ENCODE assay signal across 25 cellular contexts in genomic region chr7:158763454-158764033, GRCh38. TPM values are rescaled to one million over a fixed set of nuclear protein-coding genes. Genes with fewer than 3 reads are reported as not detected.
A peak's percentile ranks its signal among the peaks of the same experiment; 100 is the strongest.
DNase-seq lines count a peak whose midpoint lies in the region; ATAC-seq and TF ChIP-seq lines count a peak whose summit lies in the region.
"Had no signal": no experiment of that assay in that cellular context is flagged by ENCODE, and none has a peak within 500 bp of the region (broad histone marks: within the 10 kb centered on the region; RNA-seq: fewer than 3 reads in every experiment).

No MANE protein-coding gene starts in this region.

- TF ChIP-seq POLR2A in heart left ventricle (IDR thresholded peaks at IDR 0.05): no peak

- H3K36me3 ChIP-seq in heart left ventricle: peaks cover 0 to 99% (median 89%) of the 10 kb centered on the region in 9 donors

- H3K4me1 Mint-ChIP-seq in activated T-helper 2 cell treated with anti-CD3 and anti-CD28 coated beads, Interferon-gamma antibody, Interleukin-2, Interleukin-4, amounts not matched to agents 10 μg/mL and 5 μg/mL and 100 μg/mL, durations not matched to agents 14 hours and 24 hours and 36 hours (ENCODE audit: low read depth): peaks cover 17% of the 10 kb centered on the region
- H3K4me1 Mint-ChIP-seq: B cell, GM23338 had no signal

- WGBS in heart left ventricle, 4 donors: 51 to 72% (median 71%) methylated on average over 13 to 14 of the region's 14 CpGs

- no peaks in the 10 kb centered on the region for H3K27me3 Mint-ChIP-seq in activated T-helper 2 cell treated with anti-CD3 and anti-CD28 coated beads, Interferon-gamma antibody, Interleukin-2, Interleukin-4, amounts not matched to agents 10 μg/mL and 5 μg/mL and 100 μg/mL, durations not matched to agents 14 hours and 24 hours and 36 hours (ENCODE audit: low read depth)
- H3K27me3 Mint-ChIP-seq: B cell had no signal

- ATAC-seq in Right ventricle myocardium inferior: peak; percentile 81
- ATAC-seq in heart left ventricle: peak; percentile 11 to 82 (median 74)
- peak; percentile 91 for ATAC-seq in left colon
- ATAC-seq in GM21390 (IDR thresholded peaks at IDR 0.05; ENCODE audit: unreplicated experiment): no peak
- ATAC-seq: A549, GM12878, GM23338 had no signal

- CTCF ChIA-PET in GM10248 (lab: Yijun Ruan, JAX): interaction anchor here (1.2 kb wide), 2 partner anchors 10 kb away, joined by 4 to 5 read pairs; no protein-coding TSS in a partner anchor

- POLR2A ChIA-PET in GM10248 (lab: Yijun Ruan, JAX): no interaction called here

- H3K4me1 ChIP-seq in heart left ventricle: no peaks in the 10 kb centered on the region
- H3K4me1 ChIP-seq: A549, HAP-1 had no signal

- DNase-seq in Right ventricle myocardium inferior (ENCODE audit: missing footprints) (no peak), cardiac septum (ENCODE audit: low spot score) (no peak), heart left ventricle (peak in 1 of 5 donors; percentile 34), left colon (peak; percentile 35 to 55), NCI-H1092 treated with DMSO at 0.1 percent for 48 hours (lab: John Stamatoyannopoulos, UW) (no peak), GM10248 (ENCODE audit: extremely low spot score) (no peak)
- DNase-seq in activated T-helper 2 cell treated with anti-CD3 and anti-CD28 coated beads, Interferon-gamma antibody, Interleukin-2, Interleukin-4, amounts not matched to agents 10 μg/mL and 5 μg/mL and 100 μg/mL, durations not matched to agents 14 hours and 24 hours and 36 hours (ENCODE audit: low spot score): no peak
- DNase-seq: DMS 273 treated with DMSO at 0.1 percent for 48 hours; DMS79 treated with DMSO at 0.1 percent for 48 hours; NCI-H1105 treated with DMSO at 0.1 percent for 48 hours; NCI-H2029 treated with DMSO at 0.1 percent for 48 hours; NCI-H2171; NCI-H345; NCI-H524; NCI-H774; NK-92 treated with Interleukin-12 subunit alpha and Interleukin-12 subunit beta, amount 100 ng/mL, for 24 hours had no signal

- no peaks in the 10 kb centered on the region for H3K9me3 Mint-ChIP-seq in activated T-helper 2 cell treated with anti-CD3 and anti-CD28 coated beads, Interferon-gamma antibody, Interleukin-2, Interleukin-4, amounts not matched to agents 10 μg/mL and 5 μg/mL and 100 μg/mL, durations not matched to agents 14 hours and 24 hours and 36 hours
- H3K9me3 Mint-ChIP-seq: CD14-positive monocyte, GM23338 had no signal

- no peaks in the 10 kb centered on the region for H3K27me3 ChIP-seq in heart left ventricle

- no peak overlapping the region for H3K4me3 ChIP-seq in heart left ventricle
- H3K4me3 ChIP-seq: A549, GM12878, GM23338, HAP-1 had no signal

- TF ChIP-seq CTCF in heart left ventricle (IDR thresholded peaks at IDR 0.05): no peak
- TF ChIP-seq CTCF in GM10248 (IDR thresholded peaks at IDR 0.05; ENCODE audit: control extremely low read depth, extremely low read depth, low read depth, missing control alignments): no peak

- H3K27ac Mint-ChIP-seq in activated T-helper 2 cell treated with anti-CD3 and anti-CD28 coated beads, Interferon-gamma antibody, Interleukin-2, Interleukin-4, amounts not matched to agents 10 μg/mL and 5 μg/mL and 100 μg/mL, durations not matched to agents 14 hours and 24 hours and 36 hours: no peak overlapping the region
- H3K27ac Mint-ChIP-seq: B cell, GM23338 had no signal

- H3K27ac ChIP-seq in heart left ventricle: peak overlapping the region in 4 of 12 donors; percentile 4 to 57 (median 12)
- H3K27ac ChIP-seq: A549, KMS-11, RWPE1 had no signal

- H3K9me3 ChIP-seq in heart left ventricle: no peaks in the 10 kb centered on the region
- H3K9me3 ChIP-seq: A549, HAP-1 had no signal

- intact Hi-C loops in Right ventricle myocardium inferior (cut with DNase I): no loop called here
- intact Hi-C loops in cardiac septum (cut with DNase I): no loop called here
- intact Hi-C loops in heart left ventricle (cut with DNase I): no loop called here
- intact Hi-C loops in left colon (cut with DNase I, micrococcal nuclease): no loop called here
- intact Hi-C loops in activated T-helper 2 cell treated with anti-CD3 and anti-CD28 coated beads, Interferon-gamma antibody, Interleukin-2, Interleukin-4, amounts not matched to agents 10 μg/mL and 5 μg/mL and 100 μg/mL, durations not matched to agents 14 hours and 24 hours and 36 hours (cut with micrococcal nuclease): no loop called here

- peaks cover 78% of the 10 kb centered on the region for H3K36me3 Mint-ChIP-seq in activated T-helper 2 cell treated with anti-CD3 and anti-CD28 coated beads, Interferon-gamma antibody, Interleukin-2, Interleukin-4, amounts not matched to agents 10 μg/mL and 5 μg/mL and 100 μg/mL, durations not matched to agents 14 hours and 24 hours and 36 hours (ENCODE audit: low read depth)

- H3K4me3 Mint-ChIP-seq in activated T-helper 2 cell treated with anti-CD3 and anti-CD28 coated beads, Interferon-gamma antibody, Interleukin-2, Interleukin-4, amounts not matched to agents 10 μg/mL and 5 μg/mL and 100 μg/mL, durations not matched to agents 14 hours and 24 hours and 36 hours (ENCODE audit: low read depth): no peak overlapping the region
- H3K4me3 Mint-ChIP-seq: B cell, CD14-positive monocyte, GM23338 had no signal

RNA-seq across cellular contexts. Expression of gene NCAPG2, which starts 58.9 kb away (rescaled TPM):
- total RNA-seq in Right ventricle myocardium inferior: 6.4 TPM
- 3.6 TPM for total RNA-seq in cardiac septum
- 10 to 100 TPM in 1 of 9 donors, 1 to 10 TPM in 8; 2.8 to 12.5 (median 4.7) TPM for total RNA-seq in heart left ventricle
- polyA plus RNA-seq in heart left ventricle: 1 to 10 TPM; 1.1 to 3.7 TPM
- 10 to 100 TPM in 1 of 2 donors, 1 to 10 TPM in 1; 6.6 to 12.2 TPM for total RNA-seq in left colon
- 94.7 and 101 TPM in 2 replicates for total RNA-seq in activated T-helper 2 cell treated with anti-CD3 and anti-CD28 coated beads, Interferon-gamma antibody, Interleukin-2, Interleukin-4, amounts not matched to agents 10 μg/mL and 5 μg/mL and 100 μg/mL, durations not matched to agents 14 hours and 24 hours and 36 hours

Comparison
In these comparisons a context has a peak if more than half of its experiments do, and no peak if none do; other contexts are left out.
1. DNase-seq: peak in left colon (2 of 2); none in Right ventricle myocardium inferior (single experiment), cardiac septum (single experiment), NCI-H1092 treated with DMSO at 0.1 percent for 48 hours (single experiment), GM10248 (single experiment) and activated T-helper 2 cell treated with anti-CD3 and anti-CD28 coated beads, Interferon-gamma antibody, Interleukin-2, Interleukin-4, amounts not matched to agents 10 μg/mL and 5 μg/mL and 100 μg/mL, durations not matched to agents 14 hours and 24 hours and 36 hours (single experiment).